Comparison of ENCODE assay signal across 26 cellular contexts in the genomic region with DNA sequence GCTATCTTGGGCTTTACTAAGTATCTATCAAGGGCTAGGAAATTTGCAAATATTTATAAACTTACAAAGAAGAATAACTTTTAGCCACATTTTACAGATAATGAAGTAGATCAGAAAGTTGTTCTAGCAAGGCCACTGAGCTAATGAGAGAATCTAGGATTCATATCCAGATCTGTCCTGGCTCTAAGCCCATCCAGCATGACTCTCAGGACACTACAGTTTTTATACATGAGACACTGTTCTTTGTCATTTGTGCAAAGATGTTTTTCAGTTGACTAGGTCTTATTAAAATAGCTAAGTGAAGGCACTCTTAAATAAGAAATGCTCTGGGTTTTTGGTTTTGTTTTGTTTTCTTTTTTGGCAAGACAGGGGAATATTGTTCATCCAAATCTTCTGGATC.
"Had no signal": no experiment of that assay in that cellular context is flagged by ENCODE, and none has a peak within 500 bp of the region (broad histone marks: within the 10 kb centered on the region; RNA-seq: fewer than 3 reads in every experiment).

No MANE protein-coding gene starts in this region.

- H3K4me3 Mint-ChIP-seq: naive thymus-derived CD4-positive, alpha-beta T cell; natural killer cell treated with Interleukin-12 subunit alpha and Interleukin-12 subunit beta and Interleukin-15 and Interleukin-18, amount 100 ng/mL, for 72 hours; stimulated activated memory B cell treated with anti-CD40 and anti-IgM and Interleukin-4, amounts not matched to agents 10 μg/mL and 1 μg/mL and 100 μg/mL, for 72 hours; stimulated activated naive CD8-positive, alpha-beta T cell treated with anti-CD3 and anti-CD28 coated beads, Interleukin-15, amount 100 ng/mL, for 72 hours had no signal

- H3K4me3 ChIP-seq: heart right ventricle, hepatocyte, lower lobe of right lung, pancreas, prostate gland, spleen, thyroid gland, transverse colon, upper lobe of left lung had no signal

- H3K36me3 Mint-ChIP-seq: naive thymus-derived CD4-positive, alpha-beta T cell; natural killer cell treated with Interleukin-12 subunit alpha and Interleukin-12 subunit beta and Interleukin-15 and Interleukin-18, amount 100 ng/mL, for 72 hours; stimulated activated memory B cell treated with anti-CD40 and anti-IgM and Interleukin-4, amounts not matched to agents 10 μg/mL and 1 μg/mL and 100 μg/mL, for 72 hours had no signal

- H3K36me3 ChIP-seq: heart right ventricle, lower lobe of right lung, pancreas, prostate gland, spleen, thyroid gland, transverse colon, upper lobe of left lung had no signal

- ATAC-seq: heart right ventricle; left cardiac atrium; left lobe of liver; lower lobe of right lung; naive thymus-derived CD4-positive, alpha-beta T cell; natural killer cell treated with Interleukin-12 subunit alpha and Interleukin-12 subunit beta and Interleukin-15 and Interleukin-18, amount 100 ng/mL, for 72 hours; pancreas; right cardiac atrium; sciatic nerve; stimulated activated memory B cell treated with anti-CD40 and anti-IgM and Interleukin-4, amounts not matched to agents 10 μg/mL and 1 μg/mL and 100 μg/mL, for 72 hours; stimulated activated naive CD8-positive, alpha-beta T cell treated with anti-CD3 and anti-CD28 coated beads, Interleukin-15, amount 100 ng/mL, for 72 hours had no signal

- H3K4me1 ChIP-seq: heart right ventricle, lower lobe of right lung, pancreas, prostate gland, spleen, thyroid gland, transverse colon, upper lobe of left lung had no signal

- H3K4me1 Mint-ChIP-seq: naive thymus-derived CD4-positive, alpha-beta T cell; stimulated activated memory B cell treated with anti-CD40 and anti-IgM and Interleukin-4, amounts not matched to agents 10 μg/mL and 1 μg/mL and 100 μg/mL, for 72 hours; stimulated activated naive CD8-positive, alpha-beta T cell treated with anti-CD3 and anti-CD28 coated beads, Interleukin-15, amount 100 ng/mL, for 72 hours had no signal

- H3K27ac Mint-ChIP-seq: naive thymus-derived CD4-positive, alpha-beta T cell; natural killer cell treated with Interleukin-12 subunit alpha and Interleukin-12 subunit beta and Interleukin-15 and Interleukin-18, amount 100 ng/mL, for 72 hours; stimulated activated memory B cell treated with anti-CD40 and anti-IgM and Interleukin-4, amounts not matched to agents 10 μg/mL and 1 μg/mL and 100 μg/mL, for 72 hours; stimulated activated naive CD8-positive, alpha-beta T cell treated with anti-CD3 and anti-CD28 coated beads, Interleukin-15, amount 100 ng/mL, for 72 hours had no signal

- H3K9me3 ChIP-seq: lower lobe of right lung, pancreas, prostate gland, spleen, thyroid gland, transverse colon, upper lobe of left lung had no signal

- H3K27me3 ChIP-seq: heart right ventricle, hepatocyte, pancreas, spleen, thyroid gland, transverse colon, upper lobe of left lung had no signal

- H3K27ac ChIP-seq: heart right ventricle, hepatocyte, lower lobe of right lung, pancreas, prostate gland, spleen, thyroid gland, transverse colon, upper lobe of left lung had no signal

- DNase-seq: heart right ventricle; islet precursor cell; left cardiac atrium; lower lobe of right lung; mammary epithelial cell; mesenchymal stem cell; naive thymus-derived CD4-positive, alpha-beta T cell; pancreas; posterior cingulate gyrus; retina; right cardiac atrium; small intestine; spleen; stimulated activated CD4-positive, alpha-beta T cell treated with anti-CD3 and anti-CD28 coated beads, Interleukin-4, amount 100 ng/mL, for 24 hours; stimulated activated naive CD4-positive, alpha-beta T cell treated with Interleukin-2 at 50 U/mL for 16 hours; stimulated activated naive CD8-positive, alpha-beta T cell treated with anti-CD3 and anti-CD28 coated beads, Interleukin-15, amount 100 ng/mL, for 72 hours; substantia nigra; thyroid gland; transverse colon; upper lobe of left lung had no signal
